Comparison of ENCODE assay signal across 8 cellular contexts in genomic region chr4:182143822-182144620, GRCh38.
A peak's percentile ranks its signal among the peaks of the same experiment; 100 is the strongest.
DNase-seq lines count a peak whose midpoint lies in the region; ATAC-seq and TF ChIP-seq lines count a peak whose summit lies in the region.

No MANE protein-coding gene starts in this region.

- no peak overlapping the region for H3K9ac ChIP-seq in rectal smooth muscle tissue (ENCODE audit: low read length)

- POLR2A ChIA-PET in AG04450 (lab: Yijun Ruan, JAX), result interaction anchor here (0.6 kb wide), 1 partner anchor 12 kb away, joined by 8 read pairs; no protein-coding TSS in a partner anchor

- no peak overlapping the region for H3K27ac Mint-ChIP-seq in activated T-helper 2 cell treated with anti-CD3 and anti-CD28 coated beads, Interferon-gamma antibody, Interleukin-2, Interleukin-4, amounts not matched to agents 10 μg/mL and 5 μg/mL and 100 μg/mL, durations not matched to agents 14 hours and 24 hours and 36 hours

- intact Hi-C loops in activated T-helper 2 cell treated with anti-CD3 and anti-CD28 coated beads, Interferon-gamma antibody, Interleukin-2, Interleukin-4, amounts not matched to agents 10 μg/mL and 5 μg/mL and 100 μg/mL, durations not matched to agents 14 hours and 24 hours and 36 hours (cut with micrococcal nuclease), result loop anchor here (10.0 kb wide), 2 partner anchors 951 to 1761 kb away; partner anchors contain the start of genes STOX2 and WWC2
- intact Hi-C loops in left ventricle myocardium inferior (cut with micrococcal nuclease), result no loop called here

- H3K27me3 ChIP-seq in AG04450 (ENCODE audit: control insufficient read depth, insufficient read depth, low read length) (no peaks in the 10 kb centered on the region), left ventricle myocardium inferior (ENCODE audit: low read depth) (peaks cover 99% of the 10 kb centered on the region), rectal smooth muscle tissue (ENCODE audit: control insufficient read depth, insufficient read depth, low read length) (peaks cover 5% of the 10 kb centered on the region)

- H3K4me1 ChIP-seq in left ventricle myocardium inferior, result peaks cover 28% of the 10 kb centered on the region
- no peaks in the 10 kb centered on the region for H3K4me1 ChIP-seq in rectal smooth muscle tissue (ENCODE audit: control insufficient read depth, insufficient read depth, low read length)

- H3K9me3 ChIP-seq in AG04450 (ENCODE audit: control insufficient read depth, insufficient read depth, low read length) (peaks cover 3% of the 10 kb centered on the region; the same call in 1 of the 2 replicates), left ventricle myocardium inferior (replicated peaks) (no peaks in the 10 kb centered on the region)

- no peak for TF ChIP-seq CTCF in AG04450 (IDR thresholded peaks at IDR 0.05; ENCODE audit: low read depth, low read length)
- TF ChIP-seq CTCF in left ventricle myocardium inferior (IDR thresholded peaks at IDR 0.05; ENCODE audit: borderline replicate concordance), result no peak

- H3K36me3 Mint-ChIP-seq in activated T-helper 2 cell treated with anti-CD3 and anti-CD28 coated beads, Interferon-gamma antibody, Interleukin-2, Interleukin-4, amounts not matched to agents 10 μg/mL and 5 μg/mL and 100 μg/mL, durations not matched to agents 14 hours and 24 hours and 36 hours (ENCODE audit: low read depth), result no peaks in the 10 kb centered on the region

- CTCF ChIA-PET in AG04450 (lab: Charles Lee), result interaction anchor here (1.8 kb wide), 1 partner anchor 8 kb away, joined by 6 read pairs; no protein-coding TSS in a partner anchor

- peak; percentile 39 for ATAC-seq in GM18502 (IDR thresholded peaks at IDR 0.05; ENCODE audit: poor library complexity, unreplicated experiment)
- no peak for ATAC-seq in HG02571 (IDR thresholded peaks at IDR 0.05; ENCODE audit: unreplicated experiment)
- ATAC-seq in HG02884 (IDR thresholded peaks at IDR 0.05; ENCODE audit: unreplicated experiment), result no peak

- H3K9me3 Mint-ChIP-seq in activated T-helper 2 cell treated with anti-CD3 and anti-CD28 coated beads, Interferon-gamma antibody, Interleukin-2, Interleukin-4, amounts not matched to agents 10 μg/mL and 5 μg/mL and 100 μg/mL, durations not matched to agents 14 hours and 24 hours and 36 hours, result no peaks in the 10 kb centered on the region

- H3K4me1 Mint-ChIP-seq in activated T-helper 2 cell treated with anti-CD3 and anti-CD28 coated beads, Interferon-gamma antibody, Interleukin-2, Interleukin-4, amounts not matched to agents 10 μg/mL and 5 μg/mL and 100 μg/mL, durations not matched to agents 14 hours and 24 hours and 36 hours (ENCODE audit: low read depth), result peaks cover 24% of the 10 kb centered on the region

- peak; percentile 50 for DNase-seq in AG04450 (ENCODE audit: low read depth, low spot score)
- DNase-seq in NCI-H1092 (lab: John Stamatoyannopoulos, UW), result peak; percentile 81
- DNase-seq in activated T-helper 2 cell treated with anti-CD3 and anti-CD28 coated beads, Interferon-gamma antibody, Interleukin-2, Interleukin-4, amounts not matched to agents 10 μg/mL and 5 μg/mL and 100 μg/mL, durations not matched to agents 14 hours and 24 hours and 36 hours (ENCODE audit: low spot score), result no peak
- DNase-seq in left ventricle myocardium inferior, result no peak

- H3K36me3 ChIP-seq in left ventricle myocardium inferior, result no peaks in the 10 kb centered on the region
- no peaks in the 10 kb centered on the region for H3K36me3 ChIP-seq in rectal smooth muscle tissue (ENCODE audit: control insufficient read depth, insufficient read depth, low read length)

- peak overlapping the region; percentile 73 for H3K4me3 Mint-ChIP-seq in activated T-helper 2 cell treated with anti-CD3 and anti-CD28 coated beads, Interferon-gamma antibody, Interleukin-2, Interleukin-4, amounts not matched to agents 10 μg/mL and 5 μg/mL and 100 μg/mL, durations not matched to agents 14 hours and 24 hours and 36 hours (ENCODE audit: low read depth)

- H3K27me3 Mint-ChIP-seq in activated T-helper 2 cell treated with anti-CD3 and anti-CD28 coated beads, Interferon-gamma antibody, Interleukin-2, Interleukin-4, amounts not matched to agents 10 μg/mL and 5 μg/mL and 100 μg/mL, durations not matched to agents 14 hours and 24 hours and 36 hours (ENCODE audit: low read depth), result peaks cover 65% of the 10 kb centered on the region

- H3K27ac ChIP-seq in AG04450 (ENCODE audit: low read depth, low read length) (peak overlapping the region; percentile 89), left ventricle myocardium inferior (replicated peaks) (no peak overlapping the region), rectal smooth muscle tissue (ENCODE audit: low read depth, low read length) (no peak overlapping the region)

- H3K4me3 ChIP-seq in AG04450 (ENCODE audit: low read depth, low read length) (peak overlapping the region; percentile 80), left ventricle myocardium inferior (peak overlapping the region; percentile 73), rectal smooth muscle tissue (ENCODE audit: low read length) (peak overlapping the region; percentile 57)

Comparison
In these comparisons a context has a peak if more than half of its experiments do, and no peak if none do; other contexts are left out.
1. DNase-seq: peak in AG04450 (single experiment) and NCI-H1092 (single experiment); none in activated T-helper 2 cell treated with anti-CD3 and anti-CD28 coated beads, Interferon-gamma antibody, Interleukin-2, Interleukin-4, amounts not matched to agents 10 μg/mL and 5 μg/mL and 100 μg/mL, durations not matched to agents 14 hours and 24 hours and 36 hours (single experiment) and left ventricle myocardium inferior (single experiment).
2. Peak in every context shown above with its lines, with median percentiles within 50 percentile points of each other: H3K4me3 ChIP-seq.